In the genomic region with DNA sequence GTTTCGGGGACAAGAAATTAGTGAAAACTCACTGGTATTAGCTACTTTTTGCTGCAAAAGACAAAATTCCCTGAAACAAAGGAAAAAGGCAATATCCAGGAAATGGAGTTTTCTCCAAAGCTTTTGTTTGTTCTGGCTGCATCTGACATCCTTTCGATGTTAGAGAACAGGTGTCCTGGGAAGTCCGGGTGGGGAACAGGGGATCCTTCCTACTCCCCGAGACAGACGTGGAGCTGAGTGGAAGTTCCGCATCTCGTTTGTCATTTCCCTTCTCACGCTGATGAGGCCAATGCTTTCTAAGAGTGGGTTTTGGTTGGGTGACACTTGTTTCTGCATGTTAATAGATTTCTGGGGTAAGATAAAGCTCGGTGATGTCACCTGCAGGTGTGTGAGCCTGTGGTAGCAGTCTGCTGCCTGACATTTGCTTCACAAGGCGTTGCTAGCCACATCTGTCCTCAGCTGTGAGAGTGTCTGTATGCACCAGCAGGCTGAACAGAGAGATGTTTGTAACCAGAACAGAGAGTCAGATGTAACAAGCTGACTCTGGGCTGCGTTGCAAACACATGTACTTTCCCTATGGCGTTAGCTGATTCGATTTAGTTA, we compare ENCODE assay signal across 8 cellular contexts.
DNase-seq lines count a peak whose midpoint lies in the region; ATAC-seq and TF ChIP-seq lines count a peak whose summit lies in the region.

No MANE protein-coding gene starts in this region.

- H3K27ac ChIP-seq in foreskin keratinocyte, result no peak overlapping the region
- no peak overlapping the region for H3K27ac ChIP-seq in heart left ventricle
- H3K27ac ChIP-seq in sigmoid colon, result no peak overlapping the region

- intact Hi-C loops in heart left ventricle (cut with DNase I) (loop anchor here in 1 of 10 donors (10.0 kb wide), 1 partner anchor 247 kb away; no protein-coding TSS in a partner anchor), sigmoid colon (cut with DNase I) (no loop called here)

- H3K4me1 ChIP-seq in foreskin keratinocyte, result no peaks in the 10 kb centered on the region
- no peaks in the 10 kb centered on the region for H3K4me1 ChIP-seq in heart left ventricle
- H3K4me1 ChIP-seq in sigmoid colon, result no peaks in the 10 kb centered on the region

- TF ChIP-seq CTCF in foreskin keratinocyte (conservative IDR thresholded peaks at IDR 0.05) (no peak), heart left ventricle (IDR thresholded peaks at IDR 0.05) (no peak), sigmoid colon (IDR thresholded peaks at IDR 0.05) (no peak)

- H3K36me3 ChIP-seq in heart left ventricle (no peaks in the 10 kb centered on the region), sigmoid colon (no peaks in the 10 kb centered on the region)

- H3K4me3 ChIP-seq in heart left ventricle (no peak overlapping the region), sigmoid colon (no peak overlapping the region)

- TF ChIP-seq POLR2A in heart left ventricle (IDR thresholded peaks at IDR 0.05), result no peak
- TF ChIP-seq POLR2A in sigmoid colon (IDR thresholded peaks at IDR 0.05), result no peak

- ATAC-seq in GM19043 (IDR thresholded peaks at IDR 0.05; ENCODE audit: low read depth, unreplicated experiment) (peak; percentile 73), HG03097 (IDR thresholded peaks at IDR 0.05; ENCODE audit: low FRiP score, unreplicated experiment) (peak; percentile 62), foreskin keratinocyte (peak; percentile 44), heart left ventricle (no peak)
- ATAC-seq in stimulated activated naive CD8-positive, alpha-beta T cell treated with anti-CD3 and anti-CD28 coated beads, Interleukin-15, Interleukin-2, amounts not matched to agents 100 U/mL and 50 U/mL, for 24 hours, result peak; percentile 97

- H3K27me3 ChIP-seq in foreskin keratinocyte (peaks cover 44% of the 10 kb centered on the region), heart left ventricle (peaks cover 0 to 38% (median 4%) of the 10 kb centered on the region in 9 donors), sigmoid colon (no peaks in the 10 kb centered on the region)

- TF ChIP-seq EP300 in sigmoid colon (IDR thresholded peaks at IDR 0.05), result no peak

- peak; percentile 28 for DNase-seq in activated CD4-positive, CD25-positive, alpha-beta regulatory T cell treated with anti-CD3 and anti-CD28 coated beads, Interleukin-2, amount 50 U/mL, for 16 hours (ENCODE audit: low read depth, low spot score)
- DNase-seq in foreskin keratinocyte, result peak; percentile 27 to 43
- DNase-seq in stimulated activated naive CD8-positive, alpha-beta T cell treated with anti-CD3 and anti-CD28 coated beads, Interleukin-15, Interleukin-2, amounts not matched to agents 100 U/mL and 50 U/mL, for 24 hours, result peak; percentile 60
- no peak for DNase-seq in heart left ventricle
- no peak for DNase-seq in ureter (ENCODE audit: low spot score)
- no peak for DNase-seq in sigmoid colon

- H3K9me3 ChIP-seq in heart left ventricle (no peaks in the 10 kb centered on the region), sigmoid colon (no peaks in the 10 kb centered on the region)

- 49 to 56% (median 53%) methylated on average over 13 of the region's 13 CpGs for WGBS in heart left ventricle, 4 donors
- 49 to 68% methylated on average over 13 of the region's 13 CpGs for WGBS in sigmoid colon, 2 donors

Comparison
In these comparisons a context has a peak if more than half of its experiments do, and no peak if none do; other contexts are left out.
1. ATAC-seq: peak in GM19043 (single experiment), HG03097 (single experiment), foreskin keratinocyte (single experiment) and stimulated activated naive CD8-positive, alpha-beta T cell treated with anti-CD3 and anti-CD28 coated beads, Interleukin-15, Interleukin-2, amounts not matched to agents 100 U/mL and 50 U/mL, for 24 hours (single experiment); none in heart left ventricle (0 of 4).
2. DNase-seq: peak in activated CD4-positive, CD25-positive, alpha-beta regulatory T cell treated with anti-CD3 and anti-CD28 coated beads, Interleukin-2, amount 50 U/mL, for 16 hours (single experiment), foreskin keratinocyte (2 of 2) and stimulated activated naive CD8-positive, alpha-beta T cell treated with anti-CD3 and anti-CD28 coated beads, Interleukin-15, Interleukin-2, amounts not matched to agents 100 U/mL and 50 U/mL, for 24 hours (single experiment); none in heart left ventricle (0 of 5), ureter (single experiment) and sigmoid colon (single experiment).